Comparison of ENCODE assay signal across 8 cellular contexts in genomic region chr21:15063821-15064575, GRCh38. TPM values are rescaled to one million over a fixed set of nuclear protein-coding genes. Genes with fewer than 3 reads are reported as not detected.
A peak's percentile ranks its signal among the peaks of the same experiment; 100 is the strongest.
DNase-seq lines count a peak whose midpoint lies in the region; ATAC-seq and TF ChIP-seq lines count a peak whose summit lies in the region.

No MANE protein-coding gene starts in this region.

- H3K36me3 Mint-ChIP-seq in stimulated activated effector memory CD8-positive, alpha-beta T cell treated with anti-CD3 and anti-CD28 coated beads, Interleukin-12 subunit alpha, Interleukin-12 subunit beta, amount 100 ng/mL, for 72 hours: peaks cover 7% of the 10 kb centered on the region

- H3K4me1 Mint-ChIP-seq in stimulated activated effector memory CD8-positive, alpha-beta T cell treated with anti-CD3 and anti-CD28 coated beads, Interleukin-12 subunit alpha, Interleukin-12 subunit beta, amount 100 ng/mL, for 72 hours: peaks cover 43% of the 10 kb centered on the region

- peak overlapping the region; percentile 80 for H3K4me3 Mint-ChIP-seq in stimulated activated effector memory CD8-positive, alpha-beta T cell treated with anti-CD3 and anti-CD28 coated beads, Interleukin-12 subunit alpha, Interleukin-12 subunit beta, amount 100 ng/mL, for 72 hours

- peak; percentile 1 for ATAC-seq in HG02884 (IDR thresholded peaks at IDR 0.05; ENCODE audit: unreplicated experiment)
- ATAC-seq in stimulated activated effector memory CD8-positive, alpha-beta T cell treated with anti-CD3 and anti-CD28 coated beads, Interleukin-12 subunit alpha, Interleukin-12 subunit beta, amount 100 ng/mL, for 72 hours: peak; percentile 0
- ATAC-seq in HG03565 (IDR thresholded peaks at IDR 0.05; ENCODE audit: unreplicated experiment): no peak

- peak overlapping the region; percentile 82 to 85 for H3K9ac ChIP-seq in duodenal mucosa (ENCODE audit: low read depth in 1 of 2, low read length in 2 of 2)
- peak overlapping the region; percentile 79 to 94 for H3K9ac ChIP-seq in liver (ENCODE audit: low read depth in 1 of 2, low read length in 2 of 2)

- peak; percentile 55 to 59 for DNase-seq in NCI-H524 (lab: John Stamatoyannopoulos, UW)
- DNase-seq in NCI-H524 treated with DMSO at 0.1 percent for 48 hours (lab: John Stamatoyannopoulos, UW): no peak
- DNase-seq in SK-MEL-5 (ENCODE audit: low read depth, low spot score): peak; percentile 50
- peak in 1 of 2 donors; percentile 3 for DNase-seq in stimulated activated effector memory CD8-positive, alpha-beta T cell treated with anti-CD3 and anti-CD28 coated beads, Interleukin-12 subunit alpha, Interleukin-12 subunit beta, amount 100 ng/mL, for 72 hours (ENCODE audit: low spot score in 2 of 2)

- TF ChIP-seq RAD21 in liver (IDR thresholded peaks at IDR 0.05): no peak

- no peaks in the 10 kb centered on the region for H3K36me3 ChIP-seq in duodenal mucosa (ENCODE audit: control insufficient read depth in 1 of 2, insufficient read depth in 2 of 2, low read length in 2 of 2)
- no peaks in the 10 kb centered on the region for H3K36me3 ChIP-seq in liver (ENCODE audit: control insufficient read depth in 4 of 4, insufficient read depth in 3 of 4, low read depth in 1 of 4, low read length in 3 of 4)

- TF ChIP-seq CTCF in liver (IDR thresholded peaks at IDR 0.05; ENCODE audit: low read depth, low read length, missing input control): no peak

- no peaks in the 10 kb centered on the region for H3K9me3 ChIP-seq in duodenal mucosa (ENCODE audit: control insufficient read depth in 1 of 2, low read length in 2 of 2)
- H3K9me3 ChIP-seq in liver (ENCODE audit: control insufficient read depth in 4 of 4, low read length in 3 of 4): no peaks in the 10 kb centered on the region

- H3K27me3 ChIP-seq in duodenal mucosa (ENCODE audit: control insufficient read depth in 1 of 2, insufficient read depth in 2 of 2, low read length in 2 of 2): no peaks in the 10 kb centered on the region
- no peaks in the 10 kb centered on the region for H3K27me3 ChIP-seq in liver (ENCODE audit: control insufficient read depth in 4 of 4, insufficient read depth in 4 of 4, low read length in 3 of 4)

- no peaks in the 10 kb centered on the region for H3K9me3 Mint-ChIP-seq in stimulated activated effector memory CD8-positive, alpha-beta T cell treated with anti-CD3 and anti-CD28 coated beads, Interleukin-12 subunit alpha, Interleukin-12 subunit beta, amount 100 ng/mL, for 72 hours

- peak overlapping the region; percentile 91 for H3K27ac Mint-ChIP-seq in stimulated activated effector memory CD8-positive, alpha-beta T cell treated with anti-CD3 and anti-CD28 coated beads, Interleukin-12 subunit alpha, Interleukin-12 subunit beta, amount 100 ng/mL, for 72 hours

- in situ Hi-C loops in SK-MEL-5 (cut with HindIII; ENCODE audit: low pct_unique_long_range_greater_than_20kb, low sequenced_read_pairs): no loop called here

- H3K4me3 ChIP-seq in duodenal mucosa (ENCODE audit: low read depth in 1 of 2, low read length in 2 of 2) (peak overlapping the region; percentile 78 to 88), liver (ENCODE audit: low read depth in 1 of 3, low read length in 3 of 3) (peak overlapping the region; percentile 63 to 96 (median 93))

- H3K27ac ChIP-seq in duodenal mucosa (ENCODE audit: low read depth, low read length) (peak overlapping the region; percentile 90), liver (ENCODE audit: low read depth in 1 of 2, low read length in 2 of 2) (peak overlapping the region; percentile 76 to 94)

- WGBS in liver: under 1% methylated on average over 57 of the region's 57 CpGs

- H3K4me1 ChIP-seq in duodenal mucosa (ENCODE audit: control insufficient read depth in 1 of 2, insufficient read depth in 2 of 2, low read length in 2 of 2): peaks cover 30 to 32% of the 10 kb centered on the region in 2 donors
- peaks cover 4 to 35% (median 20%) of the 10 kb centered on the region in 4 donors for H3K4me1 ChIP-seq in liver (ENCODE audit: control insufficient read depth in 4 of 4, insufficient read depth in 4 of 4, low read length in 3 of 4)

TF ChIP-seq in liver, 16 proteins besides CTCF, POLR2A, EP300 and RAD21:
- TF ChIP-seq YY1 (IDR thresholded peaks at IDR 0.05): no peak
- TF ChIP-seq REST (IDR thresholded peaks at IDR 0.05): peak; percentile 65

RNA-seq across cellular contexts. Expression of gene NRIP1, which starts 0.8 kb away (rescaled TPM):
- total RNA-seq in SK-MEL-5 (2014; rRNA removed; shearing (Covaris generic)): 9.3 and 9.4 TPM in 2 replicates
- polyA plus RNA-seq in SK-MEL-5 (2015; cell fraction: cytosol; rRNA removed): 2.0 and 3.5 TPM in 2 replicates
- 3.8 and 4.6 TPM in 2 replicates for polyA plus RNA-seq in SK-MEL-5 (2015; cell fraction: nucleus; rRNA removed)
- total RNA-seq in liver: 10 to 100 TPM; 20.5 to 28.4 TPM
- polyA plus RNA-seq in liver: 1 to 10 TPM; 3.8 to 4.7 TPM
